Comparison of ENCODE assay signal across 15 cellular contexts in genomic region chr2:217517402-217517801, GRCh38.
DNase-seq lines count a peak whose midpoint lies in the region; ATAC-seq and FAIRE-seq lines count a peak whose summit lies in the region.
"Had no signal": no experiment of that assay in that cellular context is flagged by ENCODE, and none has a peak within 500 bp of the region (broad histone marks: within the 10 kb centered on the region; RNA-seq: fewer than 3 reads in every experiment).

No MANE protein-coding gene starts in this region.

- no peak overlapping the region for H3K9ac ChIP-seq in GM23248
- H3K9ac ChIP-seq: SK-N-SH had no signal

- no peaks in the 10 kb centered on the region for H3K9me3 ChIP-seq in GM23248 (ENCODE audit: low read depth)
- H3K9me3 ChIP-seq in right cardiac atrium (ENCODE audit: control insufficient read depth, low read length), result no peaks in the 10 kb centered on the region
- H3K9me3 ChIP-seq: SK-N-SH had no signal

- intact Hi-C loops in right cardiac atrium (cut with DNase I), result loop anchor here in 3 of 4 donors (5.0 to 10.0 kb wide), 4 partner anchors 197 to 825 kb away; no protein-coding TSS in a partner anchor
- intact Hi-C loops in activated CD4-positive, alpha-beta memory T cell treated with anti-CD3 and anti-CD28 coated beads for 36 hours (cut with micrococcal nuclease), result no loop called here

- H3K36me3 ChIP-seq in GM23248 (ENCODE audit: low read depth), result no peaks in the 10 kb centered on the region

- no peaks in the 10 kb centered on the region for H3K27me3 ChIP-seq in GM23248 (replicated peaks; ENCODE audit: insufficient read depth)
- H3K27me3 ChIP-seq in right cardiac atrium (ENCODE audit: control insufficient read depth, insufficient read depth), result no peaks in the 10 kb centered on the region

- peaks cover 5% of the 10 kb centered on the region for H3K4me1 Mint-ChIP-seq in activated CD4-positive, alpha-beta memory T cell treated with anti-CD3 and anti-CD28 coated beads for 36 hours (ENCODE audit: low read depth)

- peaks cover 9% of the 10 kb centered on the region for H3F3A ChIP-seq in GM23248 (ENCODE audit: insufficient read depth)

- no peaks in the 10 kb centered on the region for H3K36me3 Mint-ChIP-seq in activated CD4-positive, alpha-beta memory T cell treated with anti-CD3 and anti-CD28 coated beads for 36 hours

- H3K27ac ChIP-seq in GM23248 (no peak overlapping the region), right cardiac atrium (ENCODE audit: low read length) (peak overlapping the region; percentile 26)

- H3K4me2 ChIP-seq in GM23248 (ENCODE audit: unreplicated experiment), result no peak overlapping the region
- H3K4me2 ChIP-seq: SK-N-SH had no signal

- DNase-seq in GM23248 (peak; percentile 11), M059J (ENCODE audit: low read depth) (peak; percentile 35), right cardiac atrium (no peak), renal cortical epithelial cell (ENCODE audit: low read depth) (peak; percentile 9), HTR-8/SVneo (ENCODE audit: insufficient read length, low spot score) (no peak), T1000 (lab: John Stamatoyannopoulos, UW) (no peak)
- DNase-seq in activated CD4-positive, alpha-beta memory T cell treated with anti-CD3 and anti-CD28 coated beads for 36 hours, result no peak
- DNase-seq: COR-L47, DMS153, GOT3, NCI-H1092 treated with DMSO at 0.1 percent for 48 hours, NCI-H2081 treated with DMSO at 0.1 percent for 48 hours, NCI-H510A treated with DMSO at 0.1 percent for 48 hours, SK-N-SH had no signal

- H3K27me3 Mint-ChIP-seq in activated CD4-positive, alpha-beta memory T cell treated with anti-CD3 and anti-CD28 coated beads for 36 hours, result no peaks in the 10 kb centered on the region

- POLR2A ChIA-PET in activated CD4-positive, alpha-beta memory T cell treated with anti-CD3 and anti-CD28 coated beads for 36 hours (lab: Charles Lee), result no interaction called here

- in situ Hi-C loops in GM23248 (cut with MboI), result loop anchor here (10.0 kb wide), 2 partner anchors 197 to 823 kb away; partner anchors contain the start of gene IGFBP5

- 92 to 93% methylated on average over 5 of the region's 5 CpGs for WGBS in GM23248 (ENCODE audit: low coverage in 1 of 2, low lambda C conversion rate in 2 of 2, missing lambda C conversion rate in 2 of 2), 2 experiments
- WGBS in right cardiac atrium, result 63% methylated on average over 5 of the region's 5 CpGs

- H3K9me3 Mint-ChIP-seq in activated CD4-positive, alpha-beta memory T cell treated with anti-CD3 and anti-CD28 coated beads for 36 hours, result no peaks in the 10 kb centered on the region

- H3K4me1 ChIP-seq in GM23248 (ENCODE audit: insufficient read depth) (peaks cover 12% of the 10 kb centered on the region), right cardiac atrium (ENCODE audit: control insufficient read depth, insufficient read depth, low read length) (peaks cover 2% of the 10 kb centered on the region)

- ATAC-seq in right cardiac atrium, result peak; percentile 45 to 77
- ATAC-seq: K562 had no signal

- H3K27ac Mint-ChIP-seq in activated CD4-positive, alpha-beta memory T cell treated with anti-CD3 and anti-CD28 coated beads for 36 hours, result no peak overlapping the region

- no peak overlapping the region for H2AFZ ChIP-seq in GM23248

- H3K4me3 ChIP-seq in GM23248, result no peak overlapping the region
- H3K4me3 ChIP-seq in right cardiac atrium (ENCODE audit: low read length), result no peak overlapping the region
- H3K4me3 ChIP-seq: K562 had no signal

- H3K79me2 ChIP-seq in GM23248 (ENCODE audit: insufficient read depth), result no peaks in the 10 kb centered on the region

- CTCF ChIA-PET in activated CD4-positive, alpha-beta memory T cell treated with anti-CD3 and anti-CD28 coated beads for 36 hours (lab: Charles Lee), result no interaction called here

- no peak for FAIRE-seq in HTR-8/SVneo (lab: Jason Lieb, UNC)
- FAIRE-seq: K562 had no signal

- no peak overlapping the region for H3K4me3 Mint-ChIP-seq in activated CD4-positive, alpha-beta memory T cell treated with anti-CD3 and anti-CD28 coated beads for 36 hours

- H4K20me1 ChIP-seq in GM23248 (ENCODE audit: insufficient read depth), result no peaks in the 10 kb centered on the region

- H3K9me2 ChIP-seq in GM23248 (ENCODE audit: insufficient read depth), result no peaks in the 10 kb centered on the region
- H3K9me2 ChIP-seq: SK-N-SH had no signal

Comparison
In these comparisons a context has a peak if more than half of its experiments do, and no peak if none do; other contexts are left out.
1. DNase-seq: peak in GM23248 (single experiment), M059J (single experiment) and renal cortical epithelial cell (single experiment); none in right cardiac atrium (0 of 3), HTR-8/SVneo (single experiment), activated CD4-positive, alpha-beta memory T cell treated with anti-CD3 and anti-CD28 coated beads for 36 hours (single experiment) and T1000 (single experiment).